Comparison of ENCODE assay signal across 8 cellular contexts in genomic region chr3:53161820-53162671, GRCh38. TPM values are rescaled to one million over a fixed set of nuclear protein-coding genes. Genes with fewer than 3 reads are reported as not detected.
DNase-seq lines count a peak whose midpoint lies in the region; ATAC-seq and TF ChIP-seq lines count a peak whose summit lies in the region.

No MANE protein-coding gene starts in this region.

- peaks cover 47 to 73% (median 58%) of the 10 kb centered on the region in 3 donors for H3K4me1 Mint-ChIP-seq in naive B cell

- peak overlapping the region; percentile 79 for H3K4me3 ChIP-seq in HUES64 (ENCODE audit: low read length)
- H3K4me3 ChIP-seq in endocrine pancreas (ENCODE audit: control insufficient read depth, insufficient read depth, low read length) = peak overlapping the region; percentile 26
- peak overlapping the region; percentile 16 to 94 (median 87) for H3K4me3 ChIP-seq in thyroid gland (replicated peaks in 1 of 3)

- TF ChIP-seq CTCF in GM13977 (IDR thresholded peaks at IDR 0.05; ENCODE audit: extremely low read depth, insufficient read depth, missing control alignments) = no peak
- TF ChIP-seq CTCF in thyroid gland (IDR thresholded peaks at IDR 0.05) = no peak

- WGBS in HUES64 = 5% methylated on average over 37 of the region's 49 CpGs
- WGBS in thyroid gland, 2 donors = 4 to 9% methylated on average over 20 to 39 of the region's 49 CpGs

- ATAC-seq in naive B cell (ENCODE audit: low read depth in 2 of 2) (peak; percentile 56), GM19455 (IDR thresholded peaks at IDR 0.05; ENCODE audit: unreplicated experiment) (no peak)

- peak; percentile 84 for DNase-seq in GM13977 (ENCODE audit: low spot score)
- DNase-seq in activated CD4-positive, alpha-beta T cell treated with anti-CD3 and anti-CD28 coated beads for 48 hours = peak; percentile 63
- peak; percentile 78 for DNase-seq in naive B cell
- DNase-seq in thyroid gland = peak; percentile 47 to 51
- no peak for DNase-seq in hippocampal formation (lab: John Stamatoyannopoulos, UW)

- no peaks in the 10 kb centered on the region for H3K9me3 Mint-ChIP-seq in naive B cell

- H3K4me3 Mint-ChIP-seq in naive B cell = peak overlapping the region; percentile 86 to 97 (median 91)

- in situ Hi-C loops in GM13977 (cut with MboI; ENCODE audit: low pct_unique_long_range_greater_than_20kb, low sequenced_read_pairs, unreplicated experiment) = no loop called here

- H3K36me3 Mint-ChIP-seq in naive B cell = no peaks in the 10 kb centered on the region

- H3K4me1 ChIP-seq in HUES64 (ENCODE audit: insufficient read depth, low read length) (peaks cover 19% of the 10 kb centered on the region; the same call in 1 of the 2 replicates), endocrine pancreas (ENCODE audit: control insufficient read depth, insufficient read depth, low read length) (peaks cover 3% of the 10 kb centered on the region), thyroid gland (peaks cover 36 to 68% of the 10 kb centered on the region in 2 donors)

- H3K27me3 ChIP-seq in HUES64 (ENCODE audit: insufficient read depth, low read length) (peaks cover 9% of the 10 kb centered on the region; the same call in 1 of the 2 replicates), endocrine pancreas (ENCODE audit: control insufficient read depth, insufficient read depth, low read length) (no peaks in the 10 kb centered on the region), thyroid gland (no peaks in the 10 kb centered on the region)

- peak overlapping the region; percentile 91 to 96 (median 95) for H3K27ac Mint-ChIP-seq in naive B cell

- H3K9ac ChIP-seq in HUES64 (ENCODE audit: low read depth, low read length) = no peak overlapping the region
- no peak overlapping the region for H3K9ac ChIP-seq in endocrine pancreas (ENCODE audit: control insufficient read depth, insufficient read depth, low read length)

- TF ChIP-seq POLR2A in thyroid gland (IDR thresholded peaks at IDR 0.05) = no peak

- intact Hi-C loops in thyroid gland (cut with DNase I) = no loop called here

- H3K36me3 ChIP-seq in HUES64 (ENCODE audit: insufficient read depth, low read length) (no peaks in the 10 kb centered on the region), endocrine pancreas (ENCODE audit: control insufficient read depth, insufficient read depth, low read length) (no peaks in the 10 kb centered on the region), thyroid gland (no peaks in the 10 kb centered on the region)

- H3K27me3 Mint-ChIP-seq in naive B cell = peaks cover 0 to 4% (median 0%) of the 10 kb centered on the region in 3 donors

- H3K27ac ChIP-seq in HUES64 (ENCODE audit: low read depth, low read length) (no peak overlapping the region), thyroid gland (peak overlapping the region; percentile 44 to 90 (median 86))

- H3K9me3 ChIP-seq in HUES64 (ENCODE audit: insufficient read depth, low read depth, low read length) (no peaks in the 10 kb centered on the region), endocrine pancreas (ENCODE audit: control insufficient read depth, low read length) (no peaks in the 10 kb centered on the region), thyroid gland (no peaks in the 10 kb centered on the region)

RNA-seq across cellular contexts. Expression of gene PRKCD, which starts 1.0 kb away (rescaled TPM):
- polyA plus RNA-seq in HUES64 (2013, experiment 1 of 2) = 10.6 TPM
- 12.0 TPM for polyA plus RNA-seq in HUES64 (2013, experiment 2 of 2)
- 10 to 100 TPM; 22.2 to 53.0 (median 31.6) TPM for polyA plus RNA-seq in naive B cell (ENCODE audit: low read depth in 6 of 6)
- total RNA-seq in thyroid gland = 100 to 1,000 TPM in 1 of 4 donors, 10 to 100 TPM in 3; 32.0 to 154 (median 71.4) TPM

RNA-seq across cellular contexts. Expression of gene RFT1, which starts 31.8 kb away (rescaled TPM):
- 22.1 TPM for polyA plus RNA-seq in HUES64 (2013, experiment 1 of 2)
- 19.7 TPM for polyA plus RNA-seq in HUES64 (2013, experiment 2 of 2)
- 10 to 100 TPM; 16.9 to 26.7 (median 22.5) TPM for polyA plus RNA-seq in naive B cell (ENCODE audit: low read depth in 6 of 6)
- 10 to 100 TPM; 14.4 to 17.7 (median 16.2) TPM for total RNA-seq in thyroid gland

Comparison
In these comparisons a context has a peak if more than half of its experiments do, and no peak if none do; other contexts are left out.
1. DNase-seq: peak in GM13977 (single experiment), activated CD4-positive, alpha-beta T cell treated with anti-CD3 and anti-CD28 coated beads for 48 hours (single experiment), naive B cell (single experiment) and thyroid gland (2 of 2); none in hippocampal formation (0 of 2).
2. H3K4me3 ChIP-seq: peak in every context shown above with its lines; median percentile 87 in thyroid gland; 79 in HUES64; 26 in endocrine pancreas.